1 cellular context compared by ENCODE assay signal in the genomic region with DNA sequence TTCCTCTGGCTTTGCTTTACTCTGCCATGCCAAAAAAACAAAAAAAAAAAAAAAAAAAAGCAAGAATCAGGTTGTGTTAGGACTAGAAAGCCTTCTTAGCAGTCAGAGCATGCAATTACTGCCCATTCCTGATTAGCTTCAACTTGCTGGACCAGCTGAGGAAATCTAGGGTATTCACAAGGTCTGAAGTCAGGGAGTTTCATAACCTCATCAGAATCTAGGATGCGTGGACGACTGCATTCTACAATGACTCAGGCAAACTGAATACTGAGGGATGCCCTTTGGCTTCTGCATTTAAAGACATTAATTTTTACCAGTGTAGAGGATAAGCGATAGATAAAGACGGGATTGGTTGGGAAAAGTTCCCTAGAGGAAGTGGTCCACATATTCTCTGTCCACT.
TF ChIP-seq lines count a peak whose summit lies in the region.

No MANE protein-coding gene starts in this region.

TF ChIP-seq in IMR-90, 13 proteins besides CTCF, POLR2A, EP300 and RAD21 (continued from another document):
- TF ChIP-seq USF2 (IDR thresholded peaks at IDR 0.05; ENCODE audit: low read depth, low read length) (no peak), CHD1 (IDR thresholded peaks at IDR 0.05; ENCODE audit: low read depth, low read length) (no peak), NFE2L2 (IDR thresholded peaks at IDR 0.05; ENCODE audit: low read depth, low read length) (peak; percentile 36; the same call in 1 of the 2 replicates), CEBPB (IDR thresholded peaks at IDR 0.05; ENCODE audit: low read depth, low read length) (0 out of 2 replicates have a peak, but pooled peaks have one; percentile 17), MAFK (IDR thresholded peaks at IDR 0.05; ENCODE audit: low read depth, low read length) (no peak), SMC3 (IDR thresholded peaks at IDR 0.05; ENCODE audit: low read depth, low read length) (no peak)
